8 cellular contexts compared by ENCODE assay signal in genomic region chr10:61616611-61617010, GRCh38. TPM values are rescaled to one million over a fixed set of nuclear protein-coding genes. Genes with fewer than 3 reads are reported as not detected.
"Had no signal": no experiment of that assay in that cellular context is flagged by ENCODE, and none has a peak within 500 bp of the region (broad histone marks: within the 10 kb centered on the region; RNA-seq: fewer than 3 reads in every experiment).

No MANE protein-coding gene starts in this region.

- H3K4me3 ChIP-seq: GM12878 had no signal

- FAIRE-seq: G401.6, GM12878, GM12891, GM12892, GM18507, GM19239 had no signal

- ATAC-seq: GM12878 had no signal

- DNase-seq: GDM1, GF-D8 had no signal

RNA-seq across cellular contexts. Expression of gene CABCOCO1, which starts 46.1 kb away (rescaled TPM):
- total RNA-seq: GM12878 had no signal
- polyA plus RNA-seq: GM12878 had no signal
